ENCODE assay signal across 1 cellular context in the genomic region with DNA sequence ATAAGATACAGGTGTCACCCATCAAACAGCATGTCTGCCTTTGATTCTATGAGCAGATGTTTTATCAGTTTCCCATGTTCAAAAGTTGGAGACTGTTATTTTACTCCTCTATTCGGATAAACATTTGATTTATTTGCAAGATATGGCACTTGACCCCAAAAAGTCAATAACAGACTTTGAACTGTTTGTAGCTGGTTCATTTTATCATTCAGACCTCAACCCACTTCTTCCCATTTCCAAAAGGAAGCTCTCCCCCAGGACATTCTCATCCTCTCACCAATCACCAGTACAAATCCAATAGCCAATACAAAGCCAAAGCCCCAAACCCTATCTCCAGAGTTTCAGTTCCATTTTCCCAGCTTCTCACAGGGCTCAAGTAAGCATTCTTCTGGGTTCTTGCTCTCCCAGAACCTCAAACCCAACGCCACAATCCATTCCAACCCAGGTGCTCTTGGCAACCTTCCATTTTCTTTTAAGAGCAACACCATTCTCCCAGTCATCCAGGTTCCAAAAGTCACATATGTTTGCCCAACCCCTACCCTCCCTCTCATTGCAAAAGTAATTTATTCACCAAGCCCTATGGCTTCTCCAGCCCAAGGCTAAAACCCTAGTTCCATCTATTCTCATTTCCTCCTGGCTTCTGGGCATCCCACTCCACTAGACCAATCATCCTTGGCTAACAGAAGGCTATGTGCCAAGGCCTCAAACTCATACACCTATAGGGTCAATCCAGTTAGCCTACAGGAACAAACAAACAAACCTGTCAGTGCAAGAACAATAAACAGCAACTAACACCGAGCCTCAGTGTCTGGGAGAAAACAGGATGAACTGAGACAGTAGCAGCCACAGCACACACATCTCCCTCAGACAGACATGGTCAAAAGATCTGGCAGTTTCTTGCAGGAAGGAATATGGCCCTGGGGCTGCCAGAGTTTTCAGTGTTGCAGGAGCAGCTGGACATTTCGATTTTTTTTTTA.
TF ChIP-seq lines count a peak whose summit lies in the region.

No MANE protein-coding gene starts in this region.

TF ChIP-seq in endothelial cell of umbilical vein, 7 proteins besides CTCF, POLR2A, EP300 and RAD21:
- TF ChIP-seq EZH2 (IDR thresholded peaks at IDR 0.05; ENCODE audit: borderline replicate concordance, low read depth, low read length, severe bottlenecking) (no peak), MYC (IDR thresholded peaks at IDR 0.05; ENCODE audit: low read depth, low read length) (no peak), MAX (IDR thresholded peaks at IDR 0.05; ENCODE audit: insufficient read depth, insufficient read length) (no peak), POLR2AphosphoS5 (IDR thresholded peaks at IDR 0.05; ENCODE audit: insufficient read depth, low read depth, low read length) (no peak), GATA2 (IDR thresholded peaks at IDR 0.05; ENCODE audit: insufficient read depth, insufficient read length, low read depth, low read length) (no peak), JUN (IDR thresholded peaks at IDR 0.05; ENCODE audit: borderline replicate concordance, insufficient read depth, insufficient read length, low read depth) (no peak), FOS (IDR thresholded peaks at IDR 0.05; ENCODE audit: borderline replicate concordance, insufficient read depth, low read length) (no peak)
